ENCODE assay signal across 16 cellular contexts in genomic region chr3:99809565-99809964, GRCh38. TPM values are rescaled to one million over a fixed set of nuclear protein-coding genes. Genes with fewer than 3 reads are reported as not detected.
A peak's percentile ranks its signal among the peaks of the same experiment; 100 is the strongest.
DNase-seq lines count a peak whose midpoint lies in the region; ATAC-seq and TF ChIP-seq lines count a peak whose summit lies in the region.
"Had no signal": no experiment of that assay in that cellular context is flagged by ENCODE, and none has a peak within 500 bp of the region (broad histone marks: within the 10 kb centered on the region; RNA-seq: fewer than 3 reads in every experiment).

No MANE protein-coding gene starts in this region.

- H3K4me1 ChIP-seq in heart left ventricle (peaks cover 0 to 5% (median 0%) of the 10 kb centered on the region in 12 donors), left ventricle myocardium inferior (peaks cover 18% of the 10 kb centered on the region)

- H3K27ac Mint-ChIP-seq in stimulated activated naive B cell treated with anti-CD40 and anti-IgM and Interleukin-4, amounts not matched to agents 10 μg/mL and 1 μg/mL and 100 μg/mL, for 72 hours: peak overlapping the region; percentile 53
- H3K27ac Mint-ChIP-seq: CD4-positive, alpha-beta memory T cell had no signal

- DNase-seq in heart left ventricle (no peak), left ventricle myocardium inferior (no peak), left ventricle myocardium superior (no peak)
- DNase-seq in stimulated activated naive B cell treated with anti-CD40 and anti-IgM and Interleukin-4, amounts not matched to agents 10 μg/mL and 1 μg/mL and 100 μg/mL, for 72 hours: no peak
- DNase-seq: C1 segment of cervical spinal cord; Calu3; CD4-positive, alpha-beta memory T cell; COR-L47; DMS53; DMS79 treated with DMSO at 0.1 percent for 48 hours; GF-D8; GM23248; H7; HCEC 1CT had no signal

- TF ChIP-seq POLR2A in heart left ventricle (IDR thresholded peaks at IDR 0.05): no peak

- no peak overlapping the region for H3K4me3 Mint-ChIP-seq in stimulated activated naive B cell treated with anti-CD40 and anti-IgM and Interleukin-4, amounts not matched to agents 10 μg/mL and 1 μg/mL and 100 μg/mL, for 72 hours
- H3K4me3 Mint-ChIP-seq: CD4-positive, alpha-beta memory T cell had no signal

- H3K9me3 ChIP-seq in heart left ventricle: peaks cover 0 to 13% (median 8%) of the 10 kb centered on the region in 12 donors
- H3K9me3 ChIP-seq in left ventricle myocardium inferior (replicated peaks): peaks cover 13% of the 10 kb centered on the region

- H3K27me3 ChIP-seq in heart left ventricle (no peaks in the 10 kb centered on the region), left ventricle myocardium inferior (ENCODE audit: low read depth) (no peaks in the 10 kb centered on the region)

- ATAC-seq in heart left ventricle: peak in 3 of 4 donors; percentile 24 to 49 (median 29)
- peak; percentile 72 for ATAC-seq in left ventricle myocardium superior
- ATAC-seq in stimulated activated naive B cell treated with anti-CD40 and anti-IgM and Interleukin-4, amounts not matched to agents 10 μg/mL and 1 μg/mL and 100 μg/mL, for 72 hours (replicated peaks): no peak
- ATAC-seq in GM21390 (IDR thresholded peaks at IDR 0.05; ENCODE audit: unreplicated experiment): no peak
- ATAC-seq in GM21619 (IDR thresholded peaks at IDR 0.05; ENCODE audit: unreplicated experiment): no peak

- no peak overlapping the region for H3K4me3 ChIP-seq in heart left ventricle
- no peak overlapping the region for H3K4me3 ChIP-seq in left ventricle myocardium inferior
- H3K4me3 ChIP-seq: GM23248 had no signal

- intact Hi-C loops in heart left ventricle (cut with DNase I): loop anchor here in 2 of 10 donors (5.0 kb wide), 2 partner anchors 782 to 792 kb away; no protein-coding TSS in a partner anchor
- intact Hi-C loops in left ventricle myocardium inferior (cut with micrococcal nuclease): no loop called here
- intact Hi-C loops in left ventricle myocardium superior (cut with micrococcal nuclease): no loop called here

- no peak for TF ChIP-seq CTCF in heart left ventricle (IDR thresholded peaks at IDR 0.05)
- TF ChIP-seq CTCF in left ventricle myocardium inferior (IDR thresholded peaks at IDR 0.05; ENCODE audit: borderline replicate concordance): no peak

- H3K27ac ChIP-seq in heart left ventricle: no peak overlapping the region
- H3K27ac ChIP-seq in left ventricle myocardium inferior (replicated peaks): no peak overlapping the region
- H3K27ac ChIP-seq: GM23248 had no signal

- H3K36me3 ChIP-seq in heart left ventricle (no peaks in the 10 kb centered on the region), left ventricle myocardium inferior (no peaks in the 10 kb centered on the region)

- peaks cover 7 to 9% of the 10 kb centered on the region in 2 donors for H3K9me3 Mint-ChIP-seq in stimulated activated naive B cell treated with anti-CD40 and anti-IgM and Interleukin-4, amounts not matched to agents 10 μg/mL and 1 μg/mL and 100 μg/mL, for 72 hours

- H3K36me3 Mint-ChIP-seq in stimulated activated naive B cell treated with anti-CD40 and anti-IgM and Interleukin-4, amounts not matched to agents 10 μg/mL and 1 μg/mL and 100 μg/mL, for 72 hours: peaks cover 8 to 9% of the 10 kb centered on the region in 2 donors

- 41 to 58% (median 50%) methylated on average over 2 of the region's 2 CpGs for WGBS in heart left ventricle, 4 donors

- no peaks in the 10 kb centered on the region for H3K27me3 Mint-ChIP-seq in stimulated activated naive B cell treated with anti-CD40 and anti-IgM and Interleukin-4, amounts not matched to agents 10 μg/mL and 1 μg/mL and 100 μg/mL, for 72 hours
- H3K27me3 Mint-ChIP-seq: CD4-positive, alpha-beta memory T cell had no signal

- peaks cover 6 to 12% of the 10 kb centered on the region in 2 donors for H3K4me1 Mint-ChIP-seq in stimulated activated naive B cell treated with anti-CD40 and anti-IgM and Interleukin-4, amounts not matched to agents 10 μg/mL and 1 μg/mL and 100 μg/mL, for 72 hours

RNA-seq across cellular contexts. Expression of gene CMSS1, which starts 8.1 kb away (rescaled TPM):
- 10 to 100 TPM; 13.5 to 48.4 (median 34.8) TPM for total RNA-seq in heart left ventricle
- polyA plus RNA-seq in heart left ventricle: 10 to 100 TPM; 27.2 to 40.2 TPM
- 34.8 TPM for total RNA-seq in left ventricle myocardium inferior
- total RNA-seq in left ventricle myocardium superior: 34.5 TPM

Comparison
In these comparisons a context has a peak if more than half of its experiments do, and no peak if none do; other contexts are left out.
1. ATAC-seq: peak in heart left ventricle (3 of 4) and left ventricle myocardium superior (single experiment); none in stimulated activated naive B cell treated with anti-CD40 and anti-IgM and Interleukin-4, amounts not matched to agents 10 μg/mL and 1 μg/mL and 100 μg/mL, for 72 hours (0 of 2), GM21390 (single experiment) and GM21619 (single experiment).